Comparison of ENCODE assay signal across 10 cellular contexts in the genomic region with DNA sequence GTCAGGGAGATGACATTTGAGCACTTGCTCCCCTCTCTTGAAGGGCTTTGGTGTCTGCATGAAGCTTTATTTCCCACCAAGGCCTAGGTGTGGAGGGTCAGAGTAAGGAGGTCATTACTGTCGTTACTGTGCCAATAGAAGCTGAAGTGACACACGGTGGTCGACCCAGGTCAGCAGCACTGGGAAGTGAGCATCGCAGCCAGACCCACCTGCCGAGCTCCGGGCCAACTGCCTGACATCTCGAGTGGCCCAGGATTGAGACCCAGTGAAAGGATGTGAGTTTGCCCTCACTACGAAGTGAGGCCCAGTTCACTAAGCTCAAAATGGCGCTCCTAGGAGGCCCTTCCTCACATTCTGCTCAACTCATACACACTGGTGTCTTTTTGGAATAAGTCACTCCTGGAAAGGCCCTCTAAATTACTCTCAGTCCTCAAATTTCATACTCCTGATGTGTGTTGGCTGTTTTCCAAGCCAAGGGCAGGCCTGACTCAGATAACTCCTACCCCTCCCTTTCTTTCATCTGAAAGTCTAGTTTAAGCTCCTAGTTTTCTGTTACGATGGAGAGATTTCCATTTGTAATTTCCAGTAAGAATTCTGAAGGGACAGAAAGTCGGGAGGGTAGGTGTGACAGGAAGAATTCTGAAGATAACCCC.
DNase-seq lines count a peak whose midpoint lies in the region; ATAC-seq and TF ChIP-seq lines count a peak whose summit lies in the region.
"Had no signal": no experiment of that assay in that cellular context is flagged by ENCODE, and none has a peak within 500 bp of the region (broad histone marks: within the 10 kb centered on the region; RNA-seq: fewer than 3 reads in every experiment).

No MANE protein-coding gene starts in this region.

- H3K9me3 Mint-ChIP-seq in naive thymus-derived CD8-positive, alpha-beta T cell: no peaks in the 10 kb centered on the region
- H3K9me3 Mint-ChIP-seq: neural crest cell had no signal

- peaks cover 47 to 90% (median 85%) of the 10 kb centered on the region in 4 donors for H3K4me1 Mint-ChIP-seq in naive thymus-derived CD8-positive, alpha-beta T cell

- no peaks in the 10 kb centered on the region for H3K27me3 Mint-ChIP-seq in naive thymus-derived CD8-positive, alpha-beta T cell

- DNase-seq in NCI-H1092 treated with DMSO at 0.1 percent for 48 hours (lab: John Stamatoyannopoulos, UW) (peak; percentile 50), NCI-H1092 (lab: John Stamatoyannopoulos, UW) (no peak), NCI-H1105 (lab: John Stamatoyannopoulos, UW) (peak; percentile 81), astrocyte of the cerebellum (ENCODE audit: low read depth) (peak; percentile 67)
- no peak for DNase-seq in naive thymus-derived CD8-positive, alpha-beta T cell

- peak overlapping the region; percentile 72 to 92 (median 82) for H3K27ac Mint-ChIP-seq in naive thymus-derived CD8-positive, alpha-beta T cell

- POLR2A ChIA-PET in naive thymus-derived CD8-positive, alpha-beta T cell (lab: Charles Lee): interaction anchor here (1.2 to 1.7 kb wide), 6 partner anchors 9 to 34 kb away, joined by 3 to 6 read pairs (median 4); no protein-coding TSS in a partner anchor

- no peaks in the 10 kb centered on the region for H3K36me3 Mint-ChIP-seq in naive thymus-derived CD8-positive, alpha-beta T cell

- no peak for ATAC-seq in naive thymus-derived CD8-positive, alpha-beta T cell
- no peak for ATAC-seq in GM21360 (IDR thresholded peaks at IDR 0.05; ENCODE audit: unreplicated experiment)
- no peak for ATAC-seq in HG03045 (IDR thresholded peaks at IDR 0.05; ENCODE audit: unreplicated experiment)
- no peak for ATAC-seq in GM21515 (IDR thresholded peaks at IDR 0.05; ENCODE audit: unreplicated experiment)

- in situ Hi-C loops in astrocyte of the cerebellum (cut with HindIII; ENCODE audit: low sequenced_read_pairs): no loop called here

- no peak for TF ChIP-seq CTCF in astrocyte of the cerebellum (IDR thresholded peaks at IDR 0.05; ENCODE audit: low read depth, low read length, missing control alignments)

- no peak overlapping the region for H3K4me3 ChIP-seq in astrocyte of the cerebellum (ENCODE audit: low read depth, low read length)
- H3K4me3 ChIP-seq: PC-9 had no signal

- H3K4me3 Mint-ChIP-seq in naive thymus-derived CD8-positive, alpha-beta T cell: peak overlapping the region in 9 of 10 donors; percentile 19 to 79 (median 73)
- H3K4me3 Mint-ChIP-seq: neural crest cell had no signal

Comparison
In these comparisons a context has a peak if more than half of its experiments do, and no peak if none do; other contexts are left out.
1. DNase-seq: peak in NCI-H1092 treated with DMSO at 0.1 percent for 48 hours (single experiment), NCI-H1105 (single experiment) and astrocyte of the cerebellum (single experiment); none in NCI-H1092 (single experiment) and naive thymus-derived CD8-positive, alpha-beta T cell (0 of 10).